ENCODE assay signal across 8 cellular contexts in genomic region chr4:6641971-6642320, GRCh38. TPM values are rescaled to one million over a fixed set of nuclear protein-coding genes. Genes with fewer than 3 reads are reported as not detected.
A peak's percentile ranks its signal among the peaks of the same experiment; 100 is the strongest.
DNase-seq lines count a peak whose midpoint lies in the region; ATAC-seq, FAIRE-seq and TF ChIP-seq lines count a peak whose summit lies in the region.

No MANE protein-coding gene starts in this region.

- peak overlapping the region; percentile 92 for H3K4me2 ChIP-seq in OCI-LY3 (ENCODE audit: low read length)

- H3K27me3 ChIP-seq in OCI-LY3 (ENCODE audit: low read depth, low read length) (no peaks in the 10 kb centered on the region), endodermal cell (ENCODE audit: control insufficient read depth, insufficient read depth, low read length, poor library complexity, severe bottlenecking) (no peaks in the 10 kb centered on the region), neuron (ENCODE audit: insufficient read depth, low read length) (no peaks in the 10 kb centered on the region)

- peaks cover 2 to 10% (median 8%) of the 10 kb centered on the region in 7 donors for H3K9me3 Mint-ChIP-seq in CD14-positive monocyte
- H3K9me3 Mint-ChIP-seq in endodermal cell: no peaks in the 10 kb centered on the region

- FAIRE-seq in urothelium cell line (lab: Jason Lieb, UNC): no peak

- WGBS in endodermal cell (ENCODE audit: insufficient coverage in 1 of 2, insufficient read length in 1 of 2), 2 experiments: 71 to 81% methylated on average over 5 of the region's 5 CpGs

- H3K27ac ChIP-seq in OCI-LY3 (ENCODE audit: low read length): no peak overlapping the region
- no peak overlapping the region for H3K27ac ChIP-seq in endodermal cell (ENCODE audit: low read depth, low read length)

- DNase-seq in CD14-positive monocyte (ENCODE audit: low spot score) (no peak), endodermal cell (no peak), urothelium cell line (ENCODE audit: low spot score) (no peak)

- H4K20me1 ChIP-seq in OCI-LY3 (ENCODE audit: insufficient read depth, low read length): peaks cover 22% of the 10 kb centered on the region

- H3K9ac ChIP-seq in OCI-LY3 (ENCODE audit: low read length) (peak overlapping the region; percentile 92), endodermal cell (ENCODE audit: extremely low read depth, low read length, poor library complexity, severe bottlenecking) (peak overlapping the region; percentile 83)

- peaks cover 35% of the 10 kb centered on the region for H3K79me2 ChIP-seq in OCI-LY3 (ENCODE audit: low read length)

- no peak for ATAC-seq in GM21515 (IDR thresholded peaks at IDR 0.05; ENCODE audit: unreplicated experiment)
- ATAC-seq in GM18861 (IDR thresholded peaks at IDR 0.05; ENCODE audit: unreplicated experiment): no peak
- no peak for ATAC-seq in HG02885 (IDR thresholded peaks at IDR 0.05; ENCODE audit: poor library complexity, unreplicated experiment)

- H3K4me3 Mint-ChIP-seq in CD14-positive monocyte (peak overlapping the region; percentile 99 to 100), endodermal cell (peak overlapping the region; percentile 99)

- H3K27me3 Mint-ChIP-seq in CD14-positive monocyte (ENCODE audit: low read depth in 3 of 3) (peaks cover 0 to 2% (median 0%) of the 10 kb centered on the region in 3 donors), endodermal cell (ENCODE audit: insufficient read depth) (no peaks in the 10 kb centered on the region)

- H3K9me3 ChIP-seq in OCI-LY3 (ENCODE audit: insufficient read depth, low read length): no peaks in the 10 kb centered on the region
- H3K9me3 ChIP-seq in endodermal cell (ENCODE audit: control insufficient read depth, low read length): no peaks in the 10 kb centered on the region
- no peaks in the 10 kb centered on the region for H3K9me3 ChIP-seq in neuron (ENCODE audit: low read length)

- H3K27ac Mint-ChIP-seq in CD14-positive monocyte: peak overlapping the region; percentile 26 to 100 (median 98)
- peak overlapping the region; percentile 98 for H3K27ac Mint-ChIP-seq in endodermal cell

- H3K4me1 ChIP-seq in OCI-LY3 (ENCODE audit: low read length) (peaks cover 9% of the 10 kb centered on the region), endodermal cell (ENCODE audit: control insufficient read depth, insufficient read depth, low read length) (peaks cover 3% of the 10 kb centered on the region), neuron (ENCODE audit: insufficient read depth, low read length) (peaks cover 23% of the 10 kb centered on the region)

- TF ChIP-seq CTCF in CD14-positive monocyte (IDR thresholded peaks at IDR 0.05) (no peak), OCI-LY3 (IDR thresholded peaks at IDR 0.05; ENCODE audit: low read depth, low read length) (no peak), endodermal cell (conservative IDR thresholded peaks at IDR 0.05) (no peak)

- H3K36me3 ChIP-seq in OCI-LY3 (replicated peaks; ENCODE audit: low read depth, low read length) (peaks cover 29% of the 10 kb centered on the region), endodermal cell (ENCODE audit: control insufficient read depth, insufficient read depth, low read length) (peaks cover 21% of the 10 kb centered on the region), neuron (ENCODE audit: insufficient read depth, low read length) (peaks cover 21% of the 10 kb centered on the region)

- H3K36me3 Mint-ChIP-seq in CD14-positive monocyte (peaks cover 18 to 23% of the 10 kb centered on the region in 2 donors), endodermal cell (ENCODE audit: low read depth) (peaks cover 17% of the 10 kb centered on the region)

- H2AFZ ChIP-seq in OCI-LY3 (ENCODE audit: low read depth, low read length) (no peak overlapping the region), neuron (ENCODE audit: low read depth, low read length) (no peak overlapping the region)

- H3K4me3 ChIP-seq in OCI-LY3 (ENCODE audit: low read length) (peak overlapping the region; percentile 92), endodermal cell (ENCODE audit: low read length) (peak overlapping the region; percentile 95), neuron (ENCODE audit: low read length) (peak overlapping the region; percentile 65)

- intact Hi-C loops in CD14-positive monocyte (cut with micrococcal nuclease): loop anchor here (2.0 to 5.0 kb wide), 3 partner anchors 35 to 75 kb away; partner anchors contain the start of gene BLOC1S4 (in 2 of the 2)

- H3K4me1 Mint-ChIP-seq in CD14-positive monocyte: peaks cover 24% of the 10 kb centered on the region
- peaks cover 20% of the 10 kb centered on the region for H3K4me1 Mint-ChIP-seq in endodermal cell

RNA-seq across cellular contexts. Expression of gene MRFAP1, which starts 1.5 kb away (rescaled TPM):
- polyA plus RNA-seq in CD14-positive monocyte: 100 to 1,000 TPM; 171 to 180 TPM
- 100 to 1,000 TPM; 231 to 239 TPM for total RNA-seq in endodermal cell
- polyA plus RNA-seq in endodermal cell (2013, experiment 1 of 2): 248 TPM
- polyA plus RNA-seq in endodermal cell (2013, experiment 2 of 2): 221 TPM

RNA-seq across cellular contexts. Expression of gene S100P, which starts 51.7 kb away (rescaled TPM):
- polyA plus RNA-seq in CD14-positive monocyte: 10 to 100 TPM; 29.3 to 71.2 TPM
- total RNA-seq in endodermal cell: not detected
- not detected for polyA plus RNA-seq in endodermal cell (2013, experiment 1 of 2)
- not detected for polyA plus RNA-seq in endodermal cell (2013, experiment 2 of 2)
